Comparison of ENCODE assay signal across 24 cellular contexts in genomic region chrX:150761819-150762216, GRCh38.
"Had no signal": no experiment of that assay in that cellular context is flagged by ENCODE, and none has a peak within 500 bp of the region (broad histone marks: within the 10 kb centered on the region; RNA-seq: fewer than 3 reads in every experiment).

No MANE protein-coding gene starts in this region.

- H3K27me3 Mint-ChIP-seq: dendritic cell treated with granulocyte-macrophage colony-stimulating factor and Interleukin-4, amounts not matched to agents 40 ng/mL and 50 ng/mL, for 4 days; effector memory CD8-positive, alpha-beta T cell had no signal

- H3K4me3 ChIP-seq: colonic mucosa, coronary artery, dorsolateral prefrontal cortex, esophagus muscularis mucosa, esophagus squamous epithelium, gastrocnemius medialis, gastroesophageal sphincter, heart left ventricle, heart right ventricle had no signal

- H3K36me3 ChIP-seq: colonic mucosa had no signal

- H3K27me3 ChIP-seq: colonic mucosa, esophagus muscularis mucosa, esophagus squamous epithelium, foreskin keratinocyte, gastrocnemius medialis, gastroesophageal sphincter, heart left ventricle, heart right ventricle had no signal

- H3K4me3 Mint-ChIP-seq: dendritic cell treated with granulocyte-macrophage colony-stimulating factor and Interleukin-4, amounts not matched to agents 40 ng/mL and 50 ng/mL, for 4 days; effector memory CD8-positive, alpha-beta T cell; endodermal cell had no signal

- H3K9me3 ChIP-seq: colonic mucosa, esophagus muscularis mucosa, esophagus squamous epithelium, gastrocnemius medialis, gastroesophageal sphincter, heart left ventricle, heart right ventricle had no signal

- H3K27ac ChIP-seq: colonic mucosa, coronary artery, epithelial cell of prostate, esophagus squamous epithelium, foreskin keratinocyte, gastrocnemius medialis, gastroesophageal sphincter, heart left ventricle, heart right ventricle had no signal

- H3K9me3 Mint-ChIP-seq: dendritic cell treated with granulocyte-macrophage colony-stimulating factor and Interleukin-4, amounts not matched to agents 40 ng/mL and 50 ng/mL, for 4 days; effector memory CD8-positive, alpha-beta T cell had no signal

- H3K27ac Mint-ChIP-seq: dendritic cell treated with granulocyte-macrophage colony-stimulating factor and Interleukin-4, amounts not matched to agents 40 ng/mL and 50 ng/mL, for 4 days; effector memory CD8-positive, alpha-beta T cell; endodermal cell had no signal

- H3K4me1 ChIP-seq: colonic mucosa, foreskin keratinocyte, gastrocnemius medialis, gastroesophageal sphincter had no signal

- ATAC-seq: effector memory CD8-positive, alpha-beta T cell; esophagus mucosa; foreskin keratinocyte; gastrocnemius medialis had no signal

- DNase-seq: colonic mucosa; cortex of kidney; dermis blood vessel endothelial cell; dorsolateral prefrontal cortex; effector CD4-positive, alpha-beta T cell; effector CD8-positive, alpha-beta T cell; effector memory CD4-positive, alpha-beta T cell; effector memory CD8-positive, alpha-beta T cell; erythroblast; esophagus squamous epithelium; foreskin keratinocyte; foreskin melanocyte; gastrocnemius medialis; glutamatergic neuron; head of caudate nucleus; heart left ventricle; heart right ventricle had no signal
